ENCODE assay signal across 7 cellular contexts in genomic region chr2:159118115-159118858, GRCh38.
A peak's percentile ranks its signal among the peaks of the same experiment; 100 is the strongest.
DNase-seq lines count a peak whose midpoint lies in the region; ATAC-seq, FAIRE-seq and TF ChIP-seq lines count a peak whose summit lies in the region.

No MANE protein-coding gene starts in this region.

- H3K4me1 ChIP-seq in hepatocyte (ENCODE audit: insufficient read depth) = peaks cover 5% of the 10 kb centered on the region
- H3K4me1 ChIP-seq in small intestine (ENCODE audit: control insufficient read depth in 2 of 2, insufficient read depth in 1 of 2, low read depth in 1 of 2, low read length in 1 of 2) = peaks cover 0 to 4% of the 10 kb centered on the region in 2 donors

- H3K79me2 ChIP-seq in hepatocyte = peaks cover 25% of the 10 kb centered on the region

- peak; percentile 86 for TF ChIP-seq CTCF in GM13977 (IDR thresholded peaks at IDR 0.05; ENCODE audit: extremely low read depth, insufficient read depth, missing control alignments)
- peak; percentile 96 for TF ChIP-seq CTCF in hepatocyte (IDR thresholded peaks at IDR 0.05; ENCODE audit: poor library complexity)

- in situ Hi-C loops in GM13977 (cut with MboI; ENCODE audit: low pct_unique_long_range_greater_than_20kb, low sequenced_read_pairs, unreplicated experiment) = no loop called here

- H3K27me3 ChIP-seq in hepatocyte = no peaks in the 10 kb centered on the region
- no peaks in the 10 kb centered on the region for H3K27me3 ChIP-seq in small intestine (ENCODE audit: control insufficient read depth in 2 of 2, insufficient read depth in 2 of 2, low read length in 2 of 2)

- no peaks in the 10 kb centered on the region for H3K9me2 ChIP-seq in hepatocyte (replicated peaks; ENCODE audit: insufficient read depth)

- H3K4me3 ChIP-seq in hepatocyte (no peak overlapping the region), small intestine (ENCODE audit: low read depth in 1 of 2, low read length in 2 of 2) (no peak overlapping the region)

- WGBS in hepatocyte (ENCODE audit: low lambda C conversion rate, missing lambda C conversion rate) = 46% methylated on average over 11 of the region's 11 CpGs
- WGBS in small intestine, 3 donors = 39 to 43% (median 42%) methylated on average over 11 of the region's 11 CpGs

- no peak for FAIRE-seq in small intestine (lab: Jason Lieb, UNC)

- H3K27ac ChIP-seq in hepatocyte (no peak overlapping the region), small intestine (ENCODE audit: low read depth in 1 of 2, low read length in 1 of 2) (no peak overlapping the region)

- no peaks in the 10 kb centered on the region for H3K9me3 ChIP-seq in hepatocyte (ENCODE audit: low read depth)
- H3K9me3 ChIP-seq in small intestine (ENCODE audit: control insufficient read depth, low read depth) = no peaks in the 10 kb centered on the region

- no peaks in the 10 kb centered on the region for H3K36me3 ChIP-seq in hepatocyte (replicated peaks; ENCODE audit: insufficient read depth, low read depth)
- H3K36me3 ChIP-seq in small intestine (ENCODE audit: control insufficient read depth in 2 of 2, insufficient read depth in 2 of 2, low read length in 2 of 2) = no peaks in the 10 kb centered on the region

- H2AFZ ChIP-seq in hepatocyte = no peak overlapping the region

- H3K4me2 ChIP-seq in hepatocyte = no peak overlapping the region

- H4K20me1 ChIP-seq in hepatocyte (ENCODE audit: insufficient read depth, poor library complexity, severe bottlenecking) = no peaks in the 10 kb centered on the region

- ATAC-seq in HG02623 (IDR thresholded peaks at IDR 0.05; ENCODE audit: unreplicated experiment) = peak; percentile 85

- DNase-seq in GM13977 (ENCODE audit: low spot score) (peak; percentile 69), NCI-H128 (lab: John Stamatoyannopoulos, UW; ENCODE audit: unreplicated experiment) (peak; percentile 39), T-helper 2 cell (peak; percentile 27 to 68 (median 50)), anterior cingulate cortex (lab: John Stamatoyannopoulos, UW) (peak in 56 of 58 donors; percentile 20 to 94 (median 78)), hepatocyte (ENCODE audit: low spot score) (peak; percentile 91), small intestine (peak; percentile 85)

Comparison
In these comparisons a context has a peak if more than half of its experiments do, and no peak if none do; other contexts are left out.
1. DNase-seq: peak in every context shown above with its lines; median percentile 91 in hepatocyte; 85 in small intestine; 78 in anterior cingulate cortex; 69 in GM13977; 50 in T-helper 2 cell; 39 in NCI-H128.